Comparison of ENCODE assay signal across 9 cellular contexts in the genomic region with DNA sequence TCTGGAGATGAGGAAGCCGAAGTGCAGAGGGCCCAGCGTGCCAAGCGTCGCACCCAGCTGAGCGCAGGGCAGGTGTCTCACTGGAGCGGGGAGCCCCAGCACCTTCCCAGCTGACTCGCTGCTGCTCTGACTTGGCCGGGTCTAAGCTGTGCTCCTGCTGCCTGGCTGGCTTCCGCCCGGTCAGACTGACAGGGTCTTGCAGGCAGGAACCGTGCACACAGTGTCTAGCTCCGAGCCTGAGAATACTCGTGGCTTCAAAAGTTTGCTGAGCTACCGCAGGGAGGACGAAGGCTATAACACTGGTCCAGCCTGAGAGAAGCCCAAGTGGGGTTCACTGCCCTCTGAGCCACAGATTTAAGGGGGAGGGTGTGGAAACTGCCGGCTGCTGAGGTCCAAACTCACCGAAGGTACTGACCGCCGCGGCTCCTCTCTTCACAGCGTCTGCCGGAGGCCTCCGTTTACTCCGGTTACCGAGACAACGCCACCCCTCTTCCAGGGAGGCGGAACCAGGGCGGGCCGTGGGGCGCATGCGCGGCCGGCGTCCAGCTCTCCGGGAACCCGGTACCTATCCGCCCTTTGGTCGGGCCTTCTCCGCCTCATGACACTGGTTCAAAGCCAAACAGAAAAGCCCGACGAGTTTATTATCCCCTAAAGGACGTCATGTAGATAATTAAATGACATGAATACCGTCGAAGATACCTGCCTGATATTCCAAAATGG. TPM values are rescaled to one million over a fixed set of nuclear protein-coding genes. Genes with fewer than 3 reads are reported as not detected.
DNase-seq lines count a peak whose midpoint lies in the region; ATAC-seq and TF ChIP-seq lines count a peak whose summit lies in the region.
"Had no signal": no experiment of that assay in that cellular context is flagged by ENCODE, and none has a peak within 500 bp of the region (broad histone marks: within the 10 kb centered on the region; RNA-seq: fewer than 3 reads in every experiment).

A gene with protein sequence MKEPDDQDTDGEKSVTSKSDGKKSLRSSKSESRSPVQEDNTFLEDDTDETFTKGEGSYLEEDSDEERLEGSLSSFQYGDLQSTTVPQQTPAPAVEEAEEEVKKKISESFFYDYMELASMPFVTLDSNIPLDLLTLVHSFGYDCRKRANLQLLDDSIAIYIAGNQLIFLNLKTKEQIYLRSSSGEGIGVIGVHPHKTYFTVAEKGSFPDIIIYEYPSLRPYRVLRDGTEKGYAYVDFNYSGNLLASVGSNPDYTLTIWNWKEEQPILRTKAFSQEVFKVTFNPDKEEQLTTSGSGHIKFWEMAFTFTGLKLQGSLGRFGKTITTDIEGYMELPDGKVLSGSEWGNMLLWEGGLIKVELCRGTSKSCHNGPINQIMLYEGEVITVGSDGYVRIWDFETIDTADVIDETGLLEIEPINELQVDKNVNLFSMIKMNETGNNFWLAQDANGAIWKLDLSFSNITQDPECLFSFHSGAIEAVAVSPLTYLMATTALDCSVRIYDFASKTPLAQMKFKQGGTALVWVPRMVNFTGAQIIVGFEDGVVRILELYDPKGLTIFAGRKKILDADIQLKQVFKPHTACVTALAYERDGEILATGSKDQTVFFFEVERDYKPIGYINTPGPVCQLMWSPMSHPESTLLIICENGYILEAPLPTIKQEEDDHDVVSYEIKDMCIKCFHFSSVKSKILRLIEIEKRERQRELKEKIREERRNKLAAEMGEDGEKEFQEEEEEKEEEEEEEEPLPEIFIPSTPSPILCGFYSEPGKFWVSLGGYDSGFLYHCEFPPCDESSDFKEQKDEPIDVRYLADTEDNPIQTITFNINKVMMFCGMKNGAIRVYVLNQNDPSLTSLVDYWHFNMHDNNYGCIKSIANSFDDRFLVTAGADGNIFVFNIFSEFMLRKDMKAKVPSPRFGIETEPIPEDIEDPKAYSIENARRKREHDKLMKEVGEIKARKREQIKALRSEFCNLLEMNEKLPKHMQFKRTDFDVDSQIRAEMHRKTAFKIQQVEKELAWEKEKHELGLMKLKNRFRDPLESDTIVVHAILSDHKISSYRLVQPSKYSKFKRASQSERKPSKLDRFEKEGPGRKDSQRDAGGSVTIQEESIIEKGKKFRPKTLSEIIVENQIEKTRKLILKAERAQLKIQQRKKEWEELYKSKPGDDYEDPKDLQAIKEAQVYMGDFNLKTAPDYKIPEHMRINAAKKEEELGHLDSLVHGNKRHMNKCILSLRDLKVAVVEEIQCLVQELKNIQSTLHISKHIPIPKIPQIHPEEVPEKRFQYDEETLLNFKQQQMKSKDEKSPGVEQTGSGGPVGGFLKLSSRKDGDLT (N-terminal part only) (minus strand): TSS at position 443 of the 720 bp plus-strand sequence. CDS start 7,829 bp downstream, outside the sequence.

- H3K27me3 ChIP-seq in Karpas-422 (ENCODE audit: low read length), result no peaks in the 10 kb centered on the region
- H3K27me3 ChIP-seq in gastroesophageal sphincter, result no peaks in the 10 kb centered on the region

- H3K9me3 ChIP-seq in Karpas-422 (ENCODE audit: low read length) (no peaks in the 10 kb centered on the region), gastroesophageal sphincter (no peaks in the 10 kb centered on the region)

- H3K36me3 ChIP-seq in Karpas-422 (ENCODE audit: insufficient read depth, low read length) (peaks cover 22% of the 10 kb centered on the region), gastroesophageal sphincter (peaks cover 0 to 22% of the 10 kb centered on the region in 2 donors)

- H3K27me3 Mint-ChIP-seq in neural crest cell (ENCODE audit: low read depth), result no peaks in the 10 kb centered on the region

- H3K27ac Mint-ChIP-seq in neural crest cell (ENCODE audit: unreplicated experiment), result peak within 1 kb of the TSS; percentile 71

- H3K4me3 Mint-ChIP-seq in neural crest cell, result no peak within 1 kb of the TSS

- no peak within 1 kb of the TSS for H3K4me2 ChIP-seq in Karpas-422 (ENCODE audit: low read depth, low read length, poor library complexity, severe bottlenecking)
- H3K4me2 ChIP-seq: PC-9 had no signal

- DNase-seq in Karpas-422 (no peak), neural crest cell (ENCODE audit: low read depth, low spot score) (peak; percentile 49), NCI-H187 treated with DMSO at 0.1 percent for 48 hours (lab: John Stamatoyannopoulos, UW) (no peak)
- peak; percentile 39 for DNase-seq in activated gamma-delta T cell treated with anti-CD3 and anti-CD28 coated beads, Interleukin-2, amount 50 U/mL, for 16 hours (ENCODE audit: low read depth)
- peak; percentile 1 for DNase-seq in stimulated activated naive CD4-positive, alpha-beta T cell treated with Interleukin-2 at 50 U/mL for 16 hours (lab: John Stamatoyannopoulos, UW)
- no peak for DNase-seq in NK-92 treated with Interleukin-12 subunit alpha and Interleukin-12 subunit beta, amount 100 ng/mL, for 24 hours (lab: John Stamatoyannopoulos, UW)

- 2 to 40% methylated on average over 10 to 14 of the region's 44 CpGs for WGBS in gastroesophageal sphincter (ENCODE audit: low coverage in 1 of 2), 2 donors

- H4K20me1 ChIP-seq in Karpas-422 (ENCODE audit: insufficient read depth, low read depth, low read length), result no peaks in the 10 kb centered on the region

- TF ChIP-seq CTCF in gastroesophageal sphincter (IDR thresholded peaks at IDR 0.05) (no peak), neural crest cell (conservative IDR thresholded peaks at IDR 0.05) (no peak)

- H3K4me1 ChIP-seq in Karpas-422 (ENCODE audit: low read length), result peaks cover 16% of the 10 kb centered on the region
- H3K4me1 ChIP-seq in gastroesophageal sphincter, result peaks cover 0 to 6% (median 0%) of the 10 kb centered on the region in 3 donors

- no peak within 1 kb of the TSS for H3K9ac ChIP-seq in Karpas-422 (ENCODE audit: low read length)

- H3K9me3 Mint-ChIP-seq in neural crest cell, result no peaks in the 10 kb centered on the region

- no peaks in the 10 kb centered on the region; the same call in 1 of the 2 replicates for H3K9me2 ChIP-seq in Karpas-422 (replicated peaks; ENCODE audit: insufficient read depth, low read length)

- no peak within 1 kb of the TSS for H3K4me3 ChIP-seq in Karpas-422 (ENCODE audit: low read length)
- H3K4me3 ChIP-seq in gastroesophageal sphincter, result peak within 1 kb of the TSS; percentile 40 to 50
- H3K4me3 ChIP-seq: PC-9 had no signal

- H3K4me1 Mint-ChIP-seq in neural crest cell, result no peaks in the 10 kb centered on the region

- H2AFZ ChIP-seq in Karpas-422 (ENCODE audit: low read length), result no peak within 1 kb of the TSS
- H2AFZ ChIP-seq: PC-9 had no signal

- H3K36me3 Mint-ChIP-seq in neural crest cell (ENCODE audit: low read depth), result peaks cover 8% of the 10 kb centered on the region

- ATAC-seq in gastroesophageal sphincter (peak; percentile 90), GM21515 (IDR thresholded peaks at IDR 0.05; ENCODE audit: unreplicated experiment) (no peak)

- TF ChIP-seq POLR2A in gastroesophageal sphincter (IDR thresholded peaks at IDR 0.05), result no peak

- no peak for TF ChIP-seq EP300 in gastroesophageal sphincter (IDR thresholded peaks at IDR 0.05)

- H3K79me2 ChIP-seq in Karpas-422 (ENCODE audit: low read length), result no peaks in the 10 kb centered on the region

- H3K27ac ChIP-seq in Karpas-422 (ENCODE audit: low read length) (no peak within 1 kb of the TSS), gastroesophageal sphincter (peak within 1 kb of the TSS in 2 of 4 donors; percentile 15 to 44)
- H3K27ac ChIP-seq: PC-9 had no signal

RNA-seq across cellular contexts. Expression of the gene that starts here (rescaled TPM):
- 15.3 and 17.4 TPM in 2 replicates for total RNA-seq in Karpas-422 (2014; rRNA removed; shearing (Covaris generic); ENCODE audit: low replicate concordance)
- total RNA-seq in gastroesophageal sphincter (1 to 10 TPM; 3.2 to 8.6 (median 3.8) TPM), neural crest cell (10.2 and 11.1 TPM in 2 replicates)

Comparison
In these comparisons a context has a peak if more than half of its experiments do, and no peak if none do; other contexts are left out.
1. DNase-seq: peak in activated gamma-delta T cell treated with anti-CD3 and anti-CD28 coated beads, Interleukin-2, amount 50 U/mL, for 16 hours (single experiment), neural crest cell (single experiment) and stimulated activated naive CD4-positive, alpha-beta T cell treated with Interleukin-2 at 50 U/mL for 16 hours (single experiment); none in Karpas-422 (single experiment), NCI-H187 treated with DMSO at 0.1 percent for 48 hours (single experiment) and NK-92 treated with Interleukin-12 subunit alpha and Interleukin-12 subunit beta, amount 100 ng/mL, for 24 hours (single experiment).